ENCODE assay signal across 1 cellular context in the genomic region with DNA sequence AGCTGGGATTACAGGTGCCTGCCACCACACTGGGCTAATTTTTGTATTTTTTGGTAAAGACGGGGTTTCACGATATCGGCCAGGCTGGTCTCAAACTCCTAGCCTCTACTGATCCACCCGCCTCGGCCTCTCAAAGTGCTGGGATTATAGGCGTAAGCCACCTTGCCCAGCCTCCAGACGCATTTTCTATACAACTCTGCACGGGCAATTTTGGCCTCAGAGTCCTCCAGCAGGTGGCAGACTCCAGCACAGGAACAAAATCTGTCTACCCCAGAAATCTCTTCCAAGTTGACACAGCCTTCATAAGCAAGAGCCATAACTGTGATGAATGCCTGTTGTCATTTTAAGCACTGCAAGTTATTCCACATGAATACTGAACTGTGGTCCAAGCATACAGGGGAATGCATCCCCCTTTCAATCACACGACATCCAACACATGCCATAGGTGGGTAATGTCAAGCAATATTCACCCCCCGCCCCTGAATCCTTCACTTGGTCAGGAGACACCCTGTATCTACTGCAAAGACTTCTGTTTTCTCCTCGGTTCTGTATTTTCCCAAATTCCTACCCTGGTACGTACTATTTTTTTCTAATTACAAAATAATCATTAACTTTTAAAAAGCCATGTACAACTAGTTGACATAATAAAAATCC.
TF ChIP-seq lines count a peak whose summit lies in the region.

No MANE protein-coding gene starts in this region.

TF ChIP-seq in HepG2, 621 proteins besides CTCF, POLR2A, EP300 and RAD21 (continued from another document and continues in another):
- TF ChIP-seq HIC2 (CRISPR knock-in tag; IDR thresholded peaks at IDR 0.05; ENCODE audit: low read depth) (no peak), TMF1 (CRISPR knock-in tag; IDR thresholded peaks at IDR 0.05; ENCODE audit: low read depth) (no peak), BCL6 (CRISPR knock-in tag; IDR thresholded peaks at IDR 0.05) (no peak), ZNF800 (CRISPR knock-in tag; IDR thresholded peaks at IDR 0.05) (no peak), ZNF678 (CRISPR knock-in tag; IDR thresholded peaks at IDR 0.05) (no peak), FOXA1 (IDR thresholded peaks at IDR 0.05) (no peak), FOXA1 (CRISPR knock-in tag; IDR thresholded peaks at IDR 0.05) (no peak), SUZ12 (IDR thresholded peaks at IDR 0.05; ENCODE audit: low read depth, low read length) (no peak), KDM1A (CRISPR knock-in tag; IDR thresholded peaks at IDR 0.05) (no peak), GFI1 (CRISPR knock-in tag; IDR thresholded peaks at IDR 0.05; ENCODE audit: borderline replicate concordance) (no peak), USF2 (IDR thresholded peaks at IDR 0.05; ENCODE audit: low read depth, low read length) (no peak), USF2 (CRISPR knock-in tag; IDR thresholded peaks at IDR 0.05; ENCODE audit: borderline replicate concordance) (no peak), REST (IDR thresholded peaks at IDR 0.05; ENCODE audit: borderline replicate concordance in 1 of 2, low read depth in 1 of 2, low read length in 2 of 2) (no peak), CEBPB (IDR thresholded peaks at IDR 0.05; ENCODE audit: borderline replicate concordance, low read depth, low read length) (no peak), ZFY (CRISPR knock-in tag; IDR thresholded peaks at IDR 0.05) (no peak), MAFF (IDR thresholded peaks at IDR 0.05; ENCODE audit: low read depth, low read length) (no peak), ATM (IDR thresholded peaks at IDR 0.05; ENCODE audit: borderline replicate concordance) (no peak), CERS6 (CRISPR knock-in tag; IDR thresholded peaks at IDR 0.05) (no peak), HMGA1 (CRISPR knock-in tag; conservative IDR thresholded peaks at IDR 0.05) (no peak), SMC3 (IDR thresholded peaks at IDR 0.05; ENCODE audit: low read length) (peak; percentile 63), ZNF224 (CRISPR knock-in tag; IDR thresholded peaks at IDR 0.05) (no peak), YEATS2 (CRISPR knock-in tag; IDR thresholded peaks at IDR 0.05; ENCODE audit: borderline replicate concordance) (no peak), ZSCAN30 (CRISPR knock-in tag; IDR thresholded peaks at IDR 0.05) (no peak), EZH2 (conservative IDR thresholded peaks at IDR 0.05; ENCODE audit: low read depth, low read length) (no peak), ZNF276 (CRISPR knock-in tag; IDR thresholded peaks at IDR 0.05; ENCODE audit: low read depth) (no peak), KDM6A (CRISPR knock-in tag; IDR thresholded peaks at IDR 0.05; ENCODE audit: low read depth) (no peak), ZNF326 (CRISPR knock-in tag; IDR thresholded peaks at IDR 0.05; ENCODE audit: borderline replicate concordance) (no peak), HMG20B (CRISPR knock-in tag; conservative IDR thresholded peaks at IDR 0.05) (no peak), ZNF788 (CRISPR knock-in tag; IDR thresholded peaks at IDR 0.05; ENCODE audit: borderline replicate concordance) (no peak), TOPORS (CRISPR knock-in tag; IDR thresholded peaks at IDR 0.05) (no peak), ZNF225 (CRISPR knock-in tag; IDR thresholded peaks at IDR 0.05) (no peak), ZNF850 (CRISPR knock-in tag; conservative IDR thresholded peaks at IDR 0.05) (no peak), ZNF724P (CRISPR knock-in tag; IDR thresholded peaks at IDR 0.05; ENCODE audit: borderline replicate concordance) (no peak), RFX1 (IDR thresholded peaks at IDR 0.05) (no peak), KDM2A (CRISPR knock-in tag; IDR thresholded peaks at IDR 0.05; ENCODE audit: borderline replicate concordance, low read depth) (no peak), MTF2 (CRISPR knock-in tag; IDR thresholded peaks at IDR 0.05; ENCODE audit: borderline replicate concordance) (no peak), ZNF792 (CRISPR knock-in tag; IDR thresholded peaks at IDR 0.05) (no peak), AKAP8 (CRISPR knock-in tag; IDR thresholded peaks at IDR 0.05) (no peak), NRL (CRISPR knock-in tag; IDR thresholded peaks at IDR 0.05; ENCODE audit: borderline replicate concordance) (no peak), SRF (IDR thresholded peaks at IDR 0.05; ENCODE audit: low read depth, low read length) (no peak), PCBP1 (IDR thresholded peaks at IDR 0.05; ENCODE audit: borderline replicate concordance, low read depth, low read length) (no peak), NCOR1 (IDR thresholded peaks at IDR 0.05; ENCODE audit: borderline replicate concordance, low read length) (0 out of 2 replicates have a peak, but pooled peaks have one; percentile 8)
- TF ChIP-seq, protein P1, sequence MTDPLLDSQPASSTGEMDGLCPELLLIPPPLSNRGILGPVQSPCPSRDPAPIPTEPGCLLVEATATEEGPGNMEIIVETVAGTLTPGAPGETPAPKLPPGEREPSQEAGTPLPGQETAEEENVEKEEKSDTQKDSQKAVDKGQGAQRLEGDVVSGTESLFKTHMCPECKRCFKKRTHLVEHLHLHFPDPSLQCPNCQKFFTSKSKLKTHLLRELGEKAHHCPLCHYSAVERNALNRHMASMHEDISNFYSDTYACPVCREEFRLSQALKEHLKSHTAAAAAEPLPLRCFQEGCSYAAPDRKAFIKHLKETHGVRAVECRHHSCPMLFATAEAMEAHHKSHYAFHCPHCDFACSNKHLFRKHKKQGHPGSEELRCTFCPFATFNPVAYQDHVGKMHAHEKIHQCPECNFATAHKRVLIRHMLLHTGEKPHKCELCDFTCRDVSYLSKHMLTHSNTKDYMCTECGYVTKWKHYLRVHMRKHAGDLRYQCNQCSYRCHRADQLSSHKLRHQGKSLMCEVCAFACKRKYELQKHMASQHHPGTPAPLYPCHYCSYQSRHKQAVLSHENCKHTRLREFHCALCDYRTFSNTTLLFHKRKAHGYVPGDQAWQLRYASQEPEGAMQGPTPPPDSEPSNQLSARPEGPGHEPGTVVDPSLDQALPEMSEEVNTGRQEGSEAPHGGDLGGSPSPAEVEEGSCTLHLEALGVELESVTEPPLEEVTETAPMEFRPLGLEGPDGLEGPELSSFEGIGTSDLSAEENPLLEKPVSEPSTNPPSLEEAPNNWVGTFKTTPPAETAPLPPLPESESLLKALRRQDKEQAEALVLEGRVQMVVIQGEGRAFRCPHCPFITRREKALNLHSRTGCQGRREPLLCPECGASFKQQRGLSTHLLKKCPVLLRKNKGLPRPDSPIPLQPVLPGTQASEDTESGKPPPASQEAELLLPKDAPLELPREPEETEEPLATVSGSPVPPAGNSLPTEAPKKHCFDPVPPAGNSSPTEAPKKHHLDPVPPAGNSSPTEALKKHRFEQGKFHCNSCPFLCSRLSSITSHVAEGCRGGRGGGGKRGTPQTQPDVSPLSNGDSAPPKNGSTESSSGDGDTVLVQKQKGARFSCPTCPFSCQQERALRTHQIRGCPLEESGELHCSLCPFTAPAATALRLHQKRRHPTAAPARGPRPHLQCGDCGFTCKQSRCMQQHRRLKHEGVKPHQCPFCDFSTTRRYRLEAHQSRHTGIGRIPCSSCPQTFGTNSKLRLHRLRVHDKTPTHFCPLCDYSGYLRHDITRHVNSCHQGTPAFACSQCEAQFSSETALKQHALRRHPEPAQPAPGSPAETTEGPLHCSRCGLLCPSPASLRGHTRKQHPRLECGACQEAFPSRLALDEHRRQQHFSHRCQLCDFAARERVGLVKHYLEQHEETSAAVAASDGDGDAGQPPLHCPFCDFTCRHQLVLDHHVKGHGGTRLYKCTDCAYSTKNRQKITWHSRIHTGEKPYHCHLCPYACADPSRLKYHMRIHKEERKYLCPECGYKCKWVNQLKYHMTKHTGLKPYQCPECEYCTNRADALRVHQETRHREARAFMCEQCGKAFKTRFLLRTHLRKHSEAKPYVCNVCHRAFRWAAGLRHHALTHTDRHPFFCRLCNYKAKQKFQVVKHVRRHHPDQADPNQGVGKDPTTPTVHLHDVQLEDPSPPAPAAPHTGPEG (CRISPR knock-in tag; IDR thresholded peaks at IDR 0.05) = no peak
- TF ChIP-seq, protein P2, sequence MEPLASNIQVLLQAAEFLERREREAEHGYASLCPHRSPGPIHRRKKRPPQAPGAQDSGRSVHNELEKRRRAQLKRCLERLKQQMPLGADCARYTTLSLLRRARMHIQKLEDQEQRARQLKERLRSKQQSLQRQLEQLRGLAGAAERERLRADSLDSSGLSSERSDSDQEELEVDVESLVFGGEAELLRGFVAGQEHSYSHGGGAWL (CRISPR knock-in tag; IDR thresholded peaks at IDR 0.05) = no peak
